ENCODE assay signal across 1 cellular context in genomic region chrX:32673193-32673592, GRCh38.
TF ChIP-seq lines count a peak whose summit lies in the region.

No MANE protein-coding gene starts in this region.

TF ChIP-seq in GM23338, 12 proteins besides CTCF, POLR2A, EP300 and RAD21 (continued from another document):
- no peak for TF ChIP-seq ZNF462 (CRISPR knock-in tag; IDR thresholded peaks at IDR 0.05)
- no peak for TF ChIP-seq JUNB (IDR thresholded peaks at IDR 0.05; ENCODE audit: unreplicated experiment)
- no peak for TF ChIP-seq ZNF114 (CRISPR knock-in tag; IDR thresholded peaks at IDR 0.05)
- TF ChIP-seq POLR2AphosphoS5 (IDR thresholded peaks at IDR 0.05; ENCODE audit: low read depth) = no peak
- TF ChIP-seq STAT1 (IDR thresholded peaks at IDR 0.05; ENCODE audit: unreplicated experiment) = no peak
- no peak for TF ChIP-seq ETS1 (IDR thresholded peaks at IDR 0.05)
- no peak for TF ChIP-seq CREB1 (CRISPR knock-in tag; IDR thresholded peaks at IDR 0.05; ENCODE audit: low read depth)
- no peak for TF ChIP-seq NANOG (IDR thresholded peaks at IDR 0.05; ENCODE audit: borderline replicate concordance)
